In genomic region chr15:33675246-33675645, GRCh38 we compare ENCODE assay signal across 7 cellular contexts.
DNase-seq lines count a peak whose midpoint lies in the region; ATAC-seq and TF ChIP-seq lines count a peak whose summit lies in the region.

No MANE protein-coding gene starts in this region.

- no peak overlapping the region for H3K27ac ChIP-seq in psoas muscle

- no peaks in the 10 kb centered on the region for H3K9me3 Mint-ChIP-seq in chondrocyte (ENCODE audit: low read depth)

- H3K27ac Mint-ChIP-seq in chondrocyte (ENCODE audit: unreplicated experiment): no peak overlapping the region

- no peak overlapping the region for H3K4me3 Mint-ChIP-seq in chondrocyte (ENCODE audit: unreplicated experiment)

- no peaks in the 10 kb centered on the region for H3K36me3 Mint-ChIP-seq in chondrocyte (ENCODE audit: low read depth)

- no peaks in the 10 kb centered on the region for H3K27me3 ChIP-seq in psoas muscle (ENCODE audit: insufficient read depth in 3 of 3, low read length in 2 of 3)

- H3K4me1 ChIP-seq in psoas muscle: peaks cover 9% of the 10 kb centered on the region

- H3K27me3 Mint-ChIP-seq in chondrocyte (ENCODE audit: low read depth): peaks cover 58% of the 10 kb centered on the region

- H3K9me3 ChIP-seq in psoas muscle: no peaks in the 10 kb centered on the region

- H3K4me1 Mint-ChIP-seq in chondrocyte (ENCODE audit: low read depth): no peaks in the 10 kb centered on the region

- 39 to 59% (median 46%) methylated on average over 4 of the region's 4 CpGs for WGBS in psoas muscle, 3 donors

- no peaks in the 10 kb centered on the region for H3K36me3 ChIP-seq in psoas muscle (ENCODE audit: insufficient read depth in 1 of 2, low read depth in 1 of 2)

- peak; percentile 52 for TF ChIP-seq CTCF in NB4 (IDR thresholded peaks at IDR 0.05; ENCODE audit: low read depth, low read length)
- peak; percentile 75 for TF ChIP-seq CTCF in chondrocyte (IDR thresholded peaks at IDR 0.05)
- peak; percentile 36 for TF ChIP-seq CTCF in psoas muscle (IDR thresholded peaks at IDR 0.05)

- intact Hi-C loops in psoas muscle (cut with DNase I): loop anchor here in 1 of 2 donors (2.0 to 5.0 kb wide), 2 partner anchors 20 to 52 kb away; no protein-coding TSS in a partner anchor

- peak; percentile 58 for DNase-seq in NB4 (ENCODE audit: low read depth)
- DNase-seq in chondrocyte (ENCODE audit: low spot score): no peak
- no peak for DNase-seq in psoas muscle
- no peak for DNase-seq in mesenteric fat pad (ENCODE audit: low spot score)
- DNase-seq in stimulated activated CD4-positive, alpha-beta T cell treated with anti-CD3 and anti-CD28 coated beads, Interleukin-2, amount 100 ng/mL, for 48 hours: no peak

- peak; percentile 44 for ATAC-seq in GM18867 (IDR thresholded peaks at IDR 0.05; ENCODE audit: unreplicated experiment)
- no peak for ATAC-seq in psoas muscle
- no peak for ATAC-seq in HG03025 (IDR thresholded peaks at IDR 0.05; ENCODE audit: low FRiP score, unreplicated experiment)

- no peak for TF ChIP-seq POLR2A in NB4 (IDR thresholded peaks at IDR 0.05; ENCODE audit: extremely low read depth, insufficient read length)

- H3K4me3 ChIP-seq in NB4 (ENCODE audit: low read depth, low read length) (no peak overlapping the region), psoas muscle (no peak overlapping the region)
